ENCODE assay signal across 8 cellular contexts in genomic region chr12:49567302-49567610, GRCh38. TPM values are rescaled to one million over a fixed set of nuclear protein-coding genes. Genes with fewer than 3 reads are reported as not detected.
A peak's percentile ranks its signal among the peaks of the same experiment; 100 is the strongest.
DNase-seq lines count a peak whose midpoint lies in the region; ATAC-seq lines count a peak whose summit lies in the region.

No MANE protein-coding gene starts in this region.

- peaks cover 25% of the 10 kb centered on the region for H3K36me3 ChIP-seq in effector memory CD4-positive, alpha-beta T cell (ENCODE audit: control insufficient read depth, insufficient read depth, low read length)

- peaks cover 10% of the 10 kb centered on the region for H3K36me3 Mint-ChIP-seq in natural killer cell treated with Interleukin-12 subunit alpha and Interleukin-12 subunit beta and Interleukin-15 and Interleukin-18, amount 100 ng/mL, for 72 hours

- H3K27ac ChIP-seq in effector memory CD4-positive, alpha-beta T cell (ENCODE audit: insufficient read depth, low read length, poor library complexity, severe bottlenecking), result peak overlapping the region; percentile 96

- peak; percentile 18 for DNase-seq in LoVo (ENCODE audit: low spot score)
- no peak for DNase-seq in effector memory CD4-positive, alpha-beta T cell
- no peak for DNase-seq in natural killer cell treated with Interleukin-12 subunit alpha and Interleukin-12 subunit beta and Interleukin-15 and Interleukin-18, amount 100 ng/mL, for 72 hours (ENCODE audit: low spot score)
- DNase-seq in dermis blood vessel endothelial cell, result no peak
- no peak for DNase-seq in DMS79 (lab: John Stamatoyannopoulos, UW)
- no peak for DNase-seq in activated CD8-positive, alpha-beta memory T cell treated with anti-CD3 and anti-CD28 coated beads for 24 hours

- no peaks in the 10 kb centered on the region for H3K27me3 Mint-ChIP-seq in natural killer cell treated with Interleukin-12 subunit alpha and Interleukin-12 subunit beta and Interleukin-15 and Interleukin-18, amount 100 ng/mL, for 72 hours

- peak; percentile 15 for ATAC-seq in GM21515 (IDR thresholded peaks at IDR 0.05; ENCODE audit: unreplicated experiment)
- ATAC-seq in natural killer cell treated with Interleukin-12 subunit alpha and Interleukin-12 subunit beta and Interleukin-15 and Interleukin-18, amount 100 ng/mL, for 72 hours, result peak in 1 of 2 donors; percentile 10
- ATAC-seq in HG02759 (IDR thresholded peaks at IDR 0.05; ENCODE audit: unreplicated experiment), result no peak

- no peaks in the 10 kb centered on the region for H3K9me3 ChIP-seq in effector memory CD4-positive, alpha-beta T cell (ENCODE audit: control insufficient read depth, low read length)

- H3K4me1 Mint-ChIP-seq in natural killer cell treated with Interleukin-12 subunit alpha and Interleukin-12 subunit beta and Interleukin-15 and Interleukin-18, amount 100 ng/mL, for 72 hours (ENCODE audit: low read depth in 2 of 2), result peaks cover 42 to 49% of the 10 kb centered on the region in 2 donors

- peak overlapping the region; percentile 98 for H3K4me3 Mint-ChIP-seq in natural killer cell treated with Interleukin-12 subunit alpha and Interleukin-12 subunit beta and Interleukin-15 and Interleukin-18, amount 100 ng/mL, for 72 hours

- H3K27ac Mint-ChIP-seq in natural killer cell treated with Interleukin-12 subunit alpha and Interleukin-12 subunit beta and Interleukin-15 and Interleukin-18, amount 100 ng/mL, for 72 hours, result peak overlapping the region; percentile 95 to 99

- H3K27me3 ChIP-seq in effector memory CD4-positive, alpha-beta T cell (replicated peaks; ENCODE audit: control insufficient read depth, insufficient read depth, low read length, poor library complexity, severe bottlenecking), result no peaks in the 10 kb centered on the region

- no peaks in the 10 kb centered on the region for H3K9me3 Mint-ChIP-seq in natural killer cell treated with Interleukin-12 subunit alpha and Interleukin-12 subunit beta and Interleukin-15 and Interleukin-18, amount 100 ng/mL, for 72 hours

- H3K4me1 ChIP-seq in effector memory CD4-positive, alpha-beta T cell (ENCODE audit: control insufficient read depth, insufficient read depth, low read length, poor library complexity, severe bottlenecking), result peaks cover 38% of the 10 kb centered on the region

- peak overlapping the region; percentile 84 for H3K4me3 ChIP-seq in effector memory CD4-positive, alpha-beta T cell (ENCODE audit: insufficient read depth, low read depth, low read length, poor library complexity, severe bottlenecking)

RNA-seq across cellular contexts. Expression of gene MCRS1, which starts 0.7 kb away (rescaled TPM):
- total RNA-seq in natural killer cell treated with Interleukin-12 subunit alpha and Interleukin-12 subunit beta and Interleukin-15 and Interleukin-18, amount 100 ng/mL, for 72 hours, result 10 to 100 TPM; 64.9 to 89.8 TPM
- 58.5 and 73.9 TPM in 2 replicates for total RNA-seq in dermis blood vessel endothelial cell

RNA-seq across cellular contexts. Expression of gene KCNH3, which starts 28.4 kb away (rescaled TPM):
- under 1 TPM; 0.50 to 0.70 TPM for total RNA-seq in natural killer cell treated with Interleukin-12 subunit alpha and Interleukin-12 subunit beta and Interleukin-15 and Interleukin-18, amount 100 ng/mL, for 72 hours
- 0.09 TPM in 1 of 2 replicates, not detected in the other for total RNA-seq in dermis blood vessel endothelial cell

RNA-seq across cellular contexts. Expression of gene FAM186B, which starts 38.2 kb away (rescaled TPM):
- total RNA-seq in natural killer cell treated with Interleukin-12 subunit alpha and Interleukin-12 subunit beta and Interleukin-15 and Interleukin-18, amount 100 ng/mL, for 72 hours, result 1 to 10 TPM; 2.0 to 2.3 TPM
- total RNA-seq in dermis blood vessel endothelial cell, result 0.19 and 0.34 TPM in 2 replicates

RNA-seq across cellular contexts. Expression of gene PRPF40B, which starts 56.1 kb away (rescaled TPM):
- 10 to 100 TPM in 1 of 2 donors, 1 to 10 TPM in 1; 6.2 to 12.4 TPM for total RNA-seq in natural killer cell treated with Interleukin-12 subunit alpha and Interleukin-12 subunit beta and Interleukin-15 and Interleukin-18, amount 100 ng/mL, for 72 hours
- total RNA-seq in dermis blood vessel endothelial cell, result 1.9 and 4.1 TPM in 2 replicates
